1 cellular context compared by ENCODE assay signal in the genomic region with DNA sequence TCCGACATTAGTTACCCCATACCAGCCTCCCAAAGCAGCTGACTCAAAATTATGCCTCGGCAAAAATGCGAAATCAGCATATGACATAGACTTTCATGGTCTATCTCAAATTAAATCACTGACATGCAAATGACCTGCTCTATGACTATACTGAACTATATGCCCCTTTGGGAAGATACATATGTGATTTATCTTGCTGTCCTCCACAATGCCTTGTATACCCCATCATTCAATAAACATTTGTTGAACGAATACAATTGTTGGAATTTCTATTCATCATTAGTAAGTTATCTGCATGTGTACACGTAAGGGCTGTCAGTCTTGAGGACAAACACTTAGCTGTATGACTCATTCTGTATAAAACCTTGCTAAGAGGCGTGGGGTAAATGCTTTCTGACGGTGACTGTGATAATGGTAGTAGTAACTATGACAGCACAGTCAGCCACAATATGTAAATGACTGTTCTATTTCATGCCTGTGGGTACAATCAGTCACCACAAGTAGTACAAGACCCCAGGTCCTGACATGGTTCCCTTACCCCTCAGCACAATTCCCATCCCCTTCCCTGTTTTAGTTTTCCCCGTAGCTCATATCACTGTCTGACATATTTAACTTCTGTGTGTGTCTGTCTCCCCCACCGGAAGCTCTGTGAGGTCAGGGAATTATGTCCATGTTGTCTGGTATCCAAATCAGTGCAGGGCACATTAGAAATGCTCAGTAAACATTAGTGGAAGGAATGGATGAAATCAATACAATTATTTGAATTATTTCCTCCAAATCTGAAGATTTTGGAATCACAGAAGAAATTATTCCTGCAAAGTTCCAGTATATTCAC.
TF ChIP-seq lines count a peak whose summit lies in the region.

No MANE protein-coding gene starts in this region.

TF ChIP-seq in K562, 482 proteins besides CTCF, POLR2A, EP300 and RAD21:
- TF ChIP-seq, protein P1, sequence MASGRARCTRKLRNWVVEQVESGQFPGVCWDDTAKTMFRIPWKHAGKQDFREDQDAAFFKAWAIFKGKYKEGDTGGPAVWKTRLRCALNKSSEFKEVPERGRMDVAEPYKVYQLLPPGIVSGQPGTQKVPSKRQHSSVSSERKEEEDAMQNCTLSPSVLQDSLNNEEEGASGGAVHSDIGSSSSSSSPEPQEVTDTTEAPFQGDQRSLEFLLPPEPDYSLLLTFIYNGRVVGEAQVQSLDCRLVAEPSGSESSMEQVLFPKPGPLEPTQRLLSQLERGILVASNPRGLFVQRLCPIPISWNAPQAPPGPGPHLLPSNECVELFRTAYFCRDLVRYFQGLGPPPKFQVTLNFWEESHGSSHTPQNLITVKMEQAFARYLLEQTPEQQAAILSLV (tag; IDR thresholded peaks at IDR 0.05) = no peak
- TF ChIP-seq NFIX (CRISPR knock-in tag; IDR thresholded peaks at IDR 0.05; ENCODE audit: low read depth) = no peak
- peak; percentile 72 for TF ChIP-seq C11orf30 (IDR thresholded peaks at IDR 0.05; ENCODE audit: low read depth)
- peak; percentile 58 for TF ChIP-seq JUND (IDR thresholded peaks at IDR 0.05; ENCODE audit: borderline replicate concordance, low read depth, low read length)
- TF ChIP-seq JUND (tag; IDR thresholded peaks at IDR 0.05; ENCODE audit: borderline replicate concordance, low read depth, low read length) = peak; percentile 51; the same call in 1 of the 3 replicates
- TF ChIP-seq NFIC (IDR thresholded peaks at IDR 0.05) = no peak
- TF ChIP-seq ZNF584 (CRISPR knock-in tag; IDR thresholded peaks at IDR 0.05; ENCODE audit: low read depth) = no peak
- TF ChIP-seq MAFG (tag; conservative IDR thresholded peaks at IDR 0.05) = peak; percentile 64
- no peak for TF ChIP-seq ZNF507 (tag; conservative IDR thresholded peaks at IDR 0.05)
- TF ChIP-seq FOSL1 (tag; conservative IDR thresholded peaks at IDR 0.05) = peak; percentile 70
- 0 out of 2 replicates have a peak, but pooled peaks have one; percentile 18 for TF ChIP-seq CREB1 (IDR thresholded peaks at IDR 0.05)
- TF ChIP-seq CREB1 (CRISPR knock-in tag; IDR thresholded peaks at IDR 0.05) = no peak
- TF ChIP-seq ZNF316 (IDR thresholded peaks at IDR 0.05) = peak; percentile 58
- TF ChIP-seq MCM7 (IDR thresholded peaks at IDR 0.05) = no peak
- TF ChIP-seq CREM (IDR thresholded peaks at IDR 0.05; ENCODE audit: low read depth) = peak; percentile 40; the same call in 1 of the 2 replicates
- TF ChIP-seq SRSF9 (IDR thresholded peaks at IDR 0.05; ENCODE audit: borderline replicate concordance, low read depth, low read length) = no peak
- TF ChIP-seq, protein P2, sequence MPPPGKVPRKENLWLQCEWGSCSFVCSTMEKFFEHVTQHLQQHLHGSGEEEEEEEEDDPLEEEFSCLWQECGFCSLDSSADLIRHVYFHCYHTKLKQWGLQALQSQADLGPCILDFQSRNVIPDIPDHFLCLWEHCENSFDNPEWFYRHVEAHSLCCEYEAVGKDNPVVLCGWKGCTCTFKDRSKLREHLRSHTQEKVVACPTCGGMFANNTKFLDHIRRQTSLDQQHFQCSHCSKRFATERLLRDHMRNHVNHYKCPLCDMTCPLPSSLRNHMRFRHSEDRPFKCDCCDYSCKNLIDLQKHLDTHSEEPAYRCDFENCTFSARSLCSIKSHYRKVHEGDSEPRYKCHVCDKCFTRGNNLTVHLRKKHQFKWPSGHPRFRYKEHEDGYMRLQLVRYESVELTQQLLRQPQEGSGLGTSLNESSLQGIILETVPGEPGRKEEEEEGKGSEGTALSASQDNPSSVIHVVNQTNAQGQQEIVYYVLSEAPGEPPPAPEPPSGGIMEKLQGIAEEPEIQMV (tag; conservative IDR thresholded peaks at IDR 0.05; ENCODE audit: low read depth) = no peak
- TF ChIP-seq, protein P3, sequence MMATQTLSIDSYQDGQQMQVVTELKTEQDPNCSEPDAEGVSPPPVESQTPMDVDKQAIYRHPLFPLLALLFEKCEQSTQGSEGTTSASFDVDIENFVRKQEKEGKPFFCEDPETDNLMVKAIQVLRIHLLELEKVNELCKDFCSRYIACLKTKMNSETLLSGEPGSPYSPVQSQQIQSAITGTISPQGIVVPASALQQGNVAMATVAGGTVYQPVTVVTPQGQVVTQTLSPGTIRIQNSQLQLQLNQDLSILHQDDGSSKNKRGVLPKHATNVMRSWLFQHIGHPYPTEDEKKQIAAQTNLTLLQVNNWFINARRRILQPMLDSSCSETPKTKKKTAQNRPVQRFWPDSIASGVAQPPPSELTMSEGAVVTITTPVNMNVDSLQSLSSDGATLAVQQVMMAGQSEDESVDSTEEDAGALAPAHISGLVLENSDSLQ (IDR thresholded peaks at IDR 0.05) = peak; percentile 81
- peak; percentile 44 for TF ChIP-seq MEIS2 (IDR thresholded peaks at IDR 0.05; ENCODE audit: partially characterized antibody)
- TF ChIP-seq RFX1 (IDR thresholded peaks at IDR 0.05) = peak; percentile 29; the same call in 1 of the 2 replicates
- TF ChIP-seq, protein P4, sequence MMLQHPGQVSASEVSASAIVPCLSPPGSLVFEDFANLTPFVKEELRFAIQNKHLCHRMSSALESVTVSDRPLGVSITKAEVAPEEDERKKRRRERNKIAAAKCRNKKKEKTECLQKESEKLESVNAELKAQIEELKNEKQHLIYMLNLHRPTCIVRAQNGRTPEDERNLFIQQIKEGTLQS (IDR thresholded peaks at IDR 0.05) = peak; percentile 72; the same call in 1 of the 2 replicates
- TF ChIP-seq, protein P4 (CRISPR knock-in tag; conservative IDR thresholded peaks at IDR 0.05) = no peak
- TF ChIP-seq MED1 (CRISPR knock-in tag; IDR thresholded peaks at IDR 0.05; ENCODE audit: borderline replicate concordance) = no peak
